38 cellular contexts compared by ENCODE assay signal in the genomic region with DNA sequence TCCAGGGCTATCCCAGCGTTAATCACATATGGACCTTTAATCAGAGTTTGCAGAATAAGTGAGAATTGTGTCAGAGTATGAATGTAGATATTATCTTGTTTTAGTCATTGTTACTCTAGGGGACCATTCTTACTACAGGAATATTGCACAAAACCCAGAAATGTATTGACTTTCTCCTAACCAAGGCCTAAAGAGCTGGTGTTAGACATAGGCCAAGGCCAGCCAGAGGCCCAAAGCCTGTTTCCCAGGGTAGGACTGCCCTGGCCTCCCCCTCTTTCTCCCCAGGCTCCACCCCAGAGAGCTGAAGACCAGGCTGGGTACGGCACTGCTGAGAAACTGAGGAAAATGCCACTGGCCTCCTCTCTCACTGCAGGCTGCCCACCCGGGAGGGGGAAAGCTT. TPM values are rescaled to one million over a fixed set of nuclear protein-coding genes. Genes with fewer than 3 reads are reported as not detected.
"Had no signal": no experiment of that assay in that cellular context is flagged by ENCODE, and none has a peak within 500 bp of the region (broad histone marks: within the 10 kb centered on the region; RNA-seq: fewer than 3 reads in every experiment).

No MANE protein-coding gene starts in this region.

- H3K4me3 ChIP-seq: MG63 had no signal

- H3K27me3 ChIP-seq: MG63 had no signal

- DNase-seq: Karpas-422, Kasumi-1, MG63, MM.1S, MV-4-11, NCI-H1048, NCI-H1092, NCI-H1092 treated with DMSO at 0.1 percent for 48 hours, NCI-H1105, NCI-H1105 treated with DMSO at 0.1 percent for 48 hours, NCI-H1417, NCI-H1417 treated with DMSO at 0.1 percent for 48 hours, NCI-H1436, NCI-H1436 treated with DMSO at 0.1 percent for 48 hours, NCI-H146, NCI-H1694, NCI-H1694 treated with DMSO at 0.1 percent for 48 hours, NCI-H187, NCI-H187 treated with DMSO at 0.1 percent for 48 hours, NCI-H1930, NCI-H2029, NCI-H2029 treated with DMSO at 0.1 percent for 48 hours, NCI-H2081, NCI-H2081 treated with DMSO at 0.1 percent for 48 hours, NCI-H2107, NCI-H2171, NCI-H2171 treated with DMSO at 0.1 percent for 48 hours, NCI-H2227 treated with DMSO at 0.1 percent for 48 hours, NCI-H226, NCI-H345, NCI-H446, NCI-H446 treated with DMSO at 0.1 percent for 48 hours, NCI-H510A, NCI-H510A treated with DMSO at 0.1 percent for 48 hours had no signal

- H3K36me3 ChIP-seq: MG63 had no signal

RNA-seq across cellular contexts. Expression of a gene that starts 41.9 kb away (rescaled TPM):
- total RNA-seq: LHCN-M2, M059J, MCF 10A, NCI-H460 had no signal

RNA-seq across cellular contexts. Expression of a gene that starts 55.0 kb away (rescaled TPM):
- total RNA-seq: LHCN-M2, M059J, MCF 10A, NCI-H460 had no signal
